In genomic region chr2:104872866-104873688, GRCh38 we compare ENCODE assay signal across 8 cellular contexts. TPM values are rescaled to one million over a fixed set of nuclear protein-coding genes. Genes with fewer than 3 reads are reported as not detected.
DNase-seq lines count a peak whose midpoint lies in the region; ATAC-seq, FAIRE-seq and TF ChIP-seq lines count a peak whose summit lies in the region.

No MANE protein-coding gene starts in this region.

- H3K79me2 ChIP-seq in OCI-LY1 (ENCODE audit: insufficient read depth, low read length) = no peaks in the 10 kb centered on the region
- no peaks in the 10 kb centered on the region for H3K79me2 ChIP-seq in smooth muscle cell (ENCODE audit: low read depth)

- no peaks in the 10 kb centered on the region for H3K9me2 ChIP-seq in OCI-LY1 (ENCODE audit: low read depth, low read length)

- DNase-seq in DMS 273 (lab: John Stamatoyannopoulos, UW; ENCODE audit: unreplicated experiment) (peak; percentile 91), bronchial epithelial cell (ENCODE audit: low read depth) (peak; percentile 59), kidney (peak; percentile 92), smooth muscle cell (lab: John Stamatoyannopoulos, UW; ENCODE audit: unreplicated experiment) (no peak), epidermal melanocyte (ENCODE audit: insufficient read length, low spot score) (no peak)

- no peaks in the 10 kb centered on the region for H3K36me3 ChIP-seq in OCI-LY1 (ENCODE audit: insufficient read depth, low read length)
- H3K36me3 ChIP-seq in bronchial epithelial cell (ENCODE audit: control insufficient read depth, insufficient read depth, low read length) = no peaks in the 10 kb centered on the region
- H3K36me3 ChIP-seq in kidney (ENCODE audit: control insufficient read depth in 1 of 2, insufficient read depth in 2 of 2, low read length in 2 of 2) = no peaks in the 10 kb centered on the region
- no peaks in the 10 kb centered on the region for H3K36me3 ChIP-seq in smooth muscle cell (ENCODE audit: low read depth)

- no peaks in the 10 kb centered on the region for H4K20me1 ChIP-seq in OCI-LY1 (ENCODE audit: insufficient read depth, low read length)
- H4K20me1 ChIP-seq in smooth muscle cell (ENCODE audit: low read depth) = no peaks in the 10 kb centered on the region

- H3K4me3 ChIP-seq in OCI-LY1 (ENCODE audit: low read depth, low read length, poor library complexity, severe bottlenecking) = peak overlapping the region; percentile 58
- H3K4me3 ChIP-seq in bronchial epithelial cell (ENCODE audit: low read depth, low read length) = peak overlapping the region; percentile 45
- peak overlapping the region; percentile 74 to 76 for H3K4me3 ChIP-seq in kidney (ENCODE audit: low read length in 2 of 2)
- peak overlapping the region; percentile 85 for H3K4me3 ChIP-seq in smooth muscle cell

- H2AFZ ChIP-seq in OCI-LY1 (ENCODE audit: low read length) (no peak overlapping the region), smooth muscle cell (ENCODE audit: low read depth) (peak overlapping the region; percentile 59)

- H3K9ac ChIP-seq in OCI-LY1 (ENCODE audit: low read length) (peak overlapping the region; percentile 23; the same call in 1 of the 2 replicates), kidney (ENCODE audit: low read length in 2 of 2) (peak overlapping the region; percentile 77 to 89), smooth muscle cell (ENCODE audit: low read depth) (no peak overlapping the region)

- TF ChIP-seq CTCF in OCI-LY1 (IDR thresholded peaks at IDR 0.05; ENCODE audit: low read length) (peak; percentile 67), bronchial epithelial cell (IDR thresholded peaks at IDR 0.05; ENCODE audit: insufficient read depth, low read length, severe bottlenecking) (peak; percentile 80), kidney (IDR thresholded peaks at IDR 0.05; ENCODE audit: borderline replicate concordance, extremely low read depth, insufficient read depth) (peak; percentile 61), smooth muscle cell (IDR thresholded peaks at IDR 0.05; ENCODE audit: borderline replicate concordance, insufficient read depth, poor library complexity, severe bottlenecking) (peak; percentile 50)

- H3F3A ChIP-seq in OCI-LY1 (ENCODE audit: insufficient read depth, low read length) (no peaks in the 10 kb centered on the region), smooth muscle cell (ENCODE audit: low read depth) (no peaks in the 10 kb centered on the region)

- H3K9me3 ChIP-seq in OCI-LY1 (ENCODE audit: low read length) (no peaks in the 10 kb centered on the region), kidney (ENCODE audit: control insufficient read depth in 1 of 2, low read length in 2 of 2) (no peaks in the 10 kb centered on the region), smooth muscle cell (replicated peaks; ENCODE audit: low read depth) (no peaks in the 10 kb centered on the region)

- H3K27me3 ChIP-seq in OCI-LY1 (ENCODE audit: insufficient read depth, low read length) (no peaks in the 10 kb centered on the region), bronchial epithelial cell (ENCODE audit: control insufficient read depth, insufficient read depth, low read length) (peaks cover 31% of the 10 kb centered on the region), smooth muscle cell (ENCODE audit: low read depth) (peaks cover 94% of the 10 kb centered on the region)

- H3K27ac ChIP-seq in OCI-LY1 (ENCODE audit: low read depth, low read length, poor library complexity, severe bottlenecking) (no peak overlapping the region), kidney (ENCODE audit: low read depth in 2 of 2, low read length in 2 of 2) (peak overlapping the region; percentile 89 to 94), smooth muscle cell (ENCODE audit: low read depth) (no peak overlapping the region)

- ATAC-seq in GM19025 (IDR thresholded peaks at IDR 0.05; ENCODE audit: low read depth, unreplicated experiment) = peak; percentile 84
- peak; percentile 93 for ATAC-seq in HG03432 (IDR thresholded peaks at IDR 0.05; ENCODE audit: unreplicated experiment)

- H3K4me1 ChIP-seq in OCI-LY1 (ENCODE audit: insufficient read depth, low read length, severe bottlenecking) (no peaks in the 10 kb centered on the region), kidney (ENCODE audit: control insufficient read depth in 1 of 2, insufficient read depth in 1 of 2, low read depth in 1 of 2, low read length in 2 of 2) (no peaks in the 10 kb centered on the region), smooth muscle cell (ENCODE audit: low read depth) (peaks cover 8% of the 10 kb centered on the region)

- WGBS in smooth muscle cell (ENCODE audit: low lambda C conversion rate) = 1% methylated on average over 51 of the region's 63 CpGs

- FAIRE-seq in bronchial epithelial cell (lab: Jason Lieb, UNC) (no peak), kidney (lab: Jason Lieb, UNC) (no peak)

- H3K4me2 ChIP-seq in OCI-LY1 (ENCODE audit: low read length) = peak overlapping the region; percentile 65
- peak overlapping the region; percentile 98 for H3K4me2 ChIP-seq in smooth muscle cell

- intact Hi-C loops in kidney (cut with DNase I) = no loop called here

RNA-seq across cellular contexts. Expression of gene POU3F3, which starts 19.2 kb away (rescaled TPM):
- total RNA-seq in bronchial epithelial cell (not detected in 2 replicates), kidney (118 TPM), smooth muscle cell (not detected in 2 replicates)
- polyA plus RNA-seq in kidney (ENCODE audit: insufficient read depth, low read depth, low replicate concordance) (31.4 TPM), smooth muscle cell (not detected in 2 replicates)

Comparison
In these comparisons a context has a peak if more than half of its experiments do, and no peak if none do; other contexts are left out.
1. DNase-seq: peak in DMS 273 (single experiment), bronchial epithelial cell (single experiment) and kidney (single experiment); none in smooth muscle cell (single experiment) and epidermal melanocyte (single experiment).
2. H3K27ac ChIP-seq: peak in kidney (2 of 2); none in OCI-LY1 (single experiment) and smooth muscle cell (single experiment).
3. RNA of gene POU3F3, which starts 19.2 kb away (total RNA-seq): 118 TPM in kidney (single experiment); not detected in bronchial epithelial cell and not detected in smooth muscle cell; every median in the first group is over 100 times any median in the second.
4. Peak in every context shown above with its lines, with median percentiles within 50 percentile points of each other: H3K4me3 ChIP-seq and CTCF ChIP-seq.